ENCODE assay signal across 24 cellular contexts in the genomic region with DNA sequence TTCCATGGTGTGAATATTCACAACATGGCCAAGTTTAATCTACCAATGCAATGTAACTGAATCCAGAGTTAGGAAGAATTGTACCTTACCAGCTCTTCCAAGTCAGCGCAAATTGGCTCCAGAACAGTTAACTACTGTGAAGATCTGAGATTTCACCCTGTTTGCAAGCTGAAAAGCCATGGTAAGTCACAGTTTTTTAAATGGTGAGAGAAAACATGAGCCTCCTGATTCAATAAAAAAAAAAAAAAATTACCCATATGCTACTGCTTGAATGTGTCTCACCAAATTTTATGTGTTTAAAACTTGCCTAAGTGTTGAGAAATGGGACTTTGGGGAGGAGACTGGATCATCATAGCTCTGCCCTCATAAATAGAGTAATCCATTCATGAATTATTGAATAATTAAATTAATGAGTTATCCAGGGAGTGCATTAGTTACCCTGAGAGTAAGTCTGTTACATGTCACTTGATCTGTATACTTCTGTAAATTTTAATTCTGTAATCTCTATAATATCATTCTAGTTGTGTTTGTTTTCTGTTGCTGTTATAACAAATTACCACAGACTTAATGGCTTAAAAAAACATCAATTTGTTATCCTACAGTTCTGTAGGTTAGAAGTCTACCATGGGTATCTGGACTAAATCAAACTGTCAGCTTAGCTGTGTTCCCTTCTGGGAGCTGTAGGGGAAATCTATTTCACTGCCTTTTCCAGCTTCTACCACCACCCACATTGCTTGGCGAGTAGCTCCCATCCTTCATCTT.
"Had no signal": no experiment of that assay in that cellular context is flagged by ENCODE, and none has a peak within 500 bp of the region (broad histone marks: within the 10 kb centered on the region; RNA-seq: fewer than 3 reads in every experiment).

No MANE protein-coding gene starts in this region.

- ATAC-seq: left cardiac atrium; left lung; lower lobe of right lung; natural killer cell; right lobe of liver; stimulated activated memory B cell treated with anti-CD40 and anti-IgM and Interleukin-4, amounts not matched to agents 10 μg/mL and 1 μg/mL and 100 μg/mL, for 72 hours; stimulated activated naive CD8-positive, alpha-beta T cell treated with anti-CD3 and anti-CD28 coated beads, Interleukin-15, amount 100 ng/mL, for 72 hours had no signal

- H3K4me3 ChIP-seq: left lung, lower lobe of right lung, ovary, right atrium auricular region, right lobe of liver, smooth muscle cell, tibial nerve, uterus had no signal

- H3K9me3 ChIP-seq: left lung, lower lobe of right lung, ovary, right atrium auricular region, right lobe of liver, tibial nerve, uterus had no signal

- DNase-seq: hippocampal formation; kidney glomerular epithelial cell; left cardiac atrium; left lung; lower lobe of right lung; mammary epithelial cell; mesendoderm; naive B cell; natural killer cell; nephron progenitor cell; ovary; right lobe of liver; stimulated activated CD4-positive, alpha-beta T cell treated with anti-CD3 and anti-CD28 coated beads, Interleukin-1b, Interleukin-23, amount 100 ng/mL, for 48 hours; stimulated activated CD4-positive, alpha-beta T cell treated with anti-CD3 and anti-CD28 coated beads, Interleukin-2, amount 100 ng/mL, for 48 hours; stimulated activated CD4-positive, alpha-beta T cell treated with anti-CD3 and anti-CD28 coated beads, Interleukin-4, amount 100 ng/mL, for 4 hours; stimulated activated CD8-positive, alpha-beta memory T cell treated with anti-CD3 and anti-CD28 coated beads, Interleukin-4, amount 100 ng/mL, for 48 hours; stimulated activated naive CD4-positive, alpha-beta T cell treated with Interleukin-2 at 50 U/mL for 16 hours; stimulated activated naive CD8-positive, alpha-beta T cell treated with anti-CD3 and anti-CD28 coated beads, Interleukin-15, amount 100 ng/mL, for 72 hours; substantia nigra; uterus had no signal

- H3K36me3 ChIP-seq: left lung, lower lobe of right lung, ovary, right atrium auricular region, right lobe of liver, tibial nerve, uterus had no signal

- H3K4me2 ChIP-seq: smooth muscle cell had no signal

- H3K27me3 ChIP-seq: left lung, ovary, right atrium auricular region, right lobe of liver, tibial nerve, uterus had no signal

- H3K27ac ChIP-seq: left lung, lower lobe of right lung, ovary, right atrium auricular region, right lobe of liver, tibial nerve, uterus had no signal

- H3K4me1 ChIP-seq: left lung, lower lobe of right lung, right atrium auricular region, right lobe of liver, tibial nerve, uterus had no signal
